ENCODE assay signal across 10 cellular contexts in genomic region chr15:99961011-99961441, GRCh38.
DNase-seq lines count a peak whose midpoint lies in the region; ATAC-seq and TF ChIP-seq lines count a peak whose summit lies in the region.
"Had no signal": no experiment of that assay in that cellular context is flagged by ENCODE, and none has a peak within 500 bp of the region (broad histone marks: within the 10 kb centered on the region; RNA-seq: fewer than 3 reads in every experiment).

No MANE protein-coding gene starts in this region.

- TF ChIP-seq RAD21 in Ishikawa (IDR thresholded peaks at IDR 0.05; ENCODE audit: low read depth), result peak; percentile 45
- TF ChIP-seq RAD21 in liver (IDR thresholded peaks at IDR 0.05), result peak; percentile 54 to 63

- no peak overlapping the region for H3K4me3 ChIP-seq in mammary epithelial cell (replicated peaks in 1 of 3; ENCODE audit: insufficient read depth in 1 of 3, low read depth in 2 of 3, low read length in 3 of 3)
- no peak overlapping the region for H3K4me3 ChIP-seq in liver (ENCODE audit: low read depth in 1 of 3, low read length in 3 of 3)
- H3K4me3 ChIP-seq: stomach had no signal

- 65% methylated on average over 12 of the region's 12 CpGs for WGBS in mammary epithelial cell (ENCODE audit: low coverage, missing lambda C conversion rate)
- WGBS in liver, result 45% methylated on average over 12 of the region's 12 CpGs

- H3K9me3 ChIP-seq in mammary epithelial cell (replicated peaks; ENCODE audit: insufficient read depth, low read length), result no peaks in the 10 kb centered on the region
- no peaks in the 10 kb centered on the region for H3K9me3 ChIP-seq in liver (ENCODE audit: control insufficient read depth in 4 of 4, low read length in 3 of 4)
- H3K9me3 ChIP-seq: stomach had no signal

- H3K36me3 ChIP-seq in mammary epithelial cell (ENCODE audit: insufficient read depth, low read length) (no peaks in the 10 kb centered on the region), liver (ENCODE audit: control insufficient read depth in 4 of 4, insufficient read depth in 3 of 4, low read depth in 1 of 4, low read length in 3 of 4) (no peaks in the 10 kb centered on the region)
- H3K36me3 ChIP-seq: stomach had no signal

- no peak for TF ChIP-seq EP300 in Ishikawa (IDR thresholded peaks at IDR 0.05; ENCODE audit: borderline replicate concordance)

- H3K9ac ChIP-seq in mammary epithelial cell (ENCODE audit: insufficient read depth, low read length), result no peak overlapping the region
- H3K9ac ChIP-seq in liver (ENCODE audit: low read depth in 1 of 2, low read length in 2 of 2), result no peak overlapping the region

- no peak overlapping the region for H3K27ac ChIP-seq in mammary epithelial cell (ENCODE audit: insufficient read depth, low read depth, low read length)
- no peak overlapping the region for H3K27ac ChIP-seq in liver (ENCODE audit: low read depth in 1 of 2, low read length in 2 of 2)
- H3K27ac ChIP-seq: stomach had no signal

- no peaks in the 10 kb centered on the region for H3K79me2 ChIP-seq in mammary epithelial cell (ENCODE audit: insufficient read depth, low read length)

- no peak overlapping the region for H2AFZ ChIP-seq in mammary epithelial cell (ENCODE audit: low read depth, low read length)

- peaks cover 8% of the 10 kb centered on the region for H3K4me1 ChIP-seq in mammary epithelial cell (ENCODE audit: insufficient read depth, low read length)
- no peaks in the 10 kb centered on the region for H3K4me1 ChIP-seq in liver (ENCODE audit: control insufficient read depth in 4 of 4, insufficient read depth in 4 of 4, low read length in 3 of 4)
- H3K4me1 ChIP-seq: stomach had no signal

- CTCF ChIA-PET in mammary epithelial cell (lab: Charles Lee; ENCODE audit: low non-redundant PET), result interaction anchor here (0.6 kb wide), 1 partner anchor 389 kb away, joined by 5 read pairs; no protein-coding TSS in a partner anchor

- intact Hi-C loops in mammary epithelial cell (cut with micrococcal nuclease), result loop anchor here (1.0 kb wide), 1 partner anchor 378 kb away; no protein-coding TSS in a partner anchor

- BruUV-seq in mammary epithelial cell (replicated peaks; lab: Mats Ljungman, UMichigan), result no TSS peak

- TF ChIP-seq CTCF in mammary epithelial cell (conservative IDR thresholded peaks at IDR 0.05 in 1 of 2, IDR thresholded peaks at IDR 0.05 in 1 of 2; ENCODE audit: extremely low read depth in 1 of 2, insufficient read depth in 1 of 2, low read depth in 1 of 2, low read length in 2 of 2) (peak; percentile 20 to 45), liver (IDR thresholded peaks at IDR 0.05; ENCODE audit: low read depth, low read length, missing input control) (no peak)

- no peaks in the 10 kb centered on the region for H3K27me3 ChIP-seq in mammary epithelial cell (ENCODE audit: insufficient read depth, low read length)
- H3K27me3 ChIP-seq in liver (ENCODE audit: control insufficient read depth in 4 of 4, insufficient read depth in 4 of 4, low read length in 3 of 4), result peaks cover 0 to 6% (median 0%) of the 10 kb centered on the region in 4 donors

- H4K20me1 ChIP-seq in mammary epithelial cell (ENCODE audit: insufficient read depth, low read length), result no peaks in the 10 kb centered on the region

- in situ Hi-C loops in mammary epithelial cell (cut with MboI; ENCODE audit: low sequenced_read_pairs in 2 of 2), result no loop called here

- ATAC-seq in HG03039 (IDR thresholded peaks at IDR 0.05; ENCODE audit: unreplicated experiment) (no peak), GM19463 (IDR thresholded peaks at IDR 0.05; ENCODE audit: unreplicated experiment) (no peak)
- ATAC-seq: T-cell had no signal

- peak; percentile 4 for DNase-seq in AG20443 (ENCODE audit: low spot score)
- peak; percentile 48 for DNase-seq in mammary epithelial cell
- DNase-seq in SK-N-DZ (ENCODE audit: low spot score), result no peak
- DNase-seq in activated CD4-positive, CD25-positive, alpha-beta regulatory T cell (lab: John Stamatoyannopoulos, UW), result no peak
- DNase-seq: stomach had no signal

- dilution Hi-C loops in mammary epithelial cell (cut with HindIII; ENCODE audit: low sequenced_read_pairs), result no loop called here

- H3K4me2 ChIP-seq in mammary epithelial cell (ENCODE audit: insufficient read depth, low read depth, low read length), result no peak overlapping the region

TF ChIP-seq in Ishikawa, 13 proteins besides CTCF, POLR2A, EP300 and RAD21 (continues in another document):
- TF ChIP-seq ZBTB7A (IDR thresholded peaks at IDR 0.05; ENCODE audit: low read depth) (no peak), FOXM1 (IDR thresholded peaks at IDR 0.05; ENCODE audit: borderline replicate concordance, low read depth) (no peak), NFIC (IDR thresholded peaks at IDR 0.05) (no peak), TAF1 (IDR thresholded peaks at IDR 0.05; ENCODE audit: low read depth) (no peak), YY1 (IDR thresholded peaks at IDR 0.05; ENCODE audit: low read depth) (no peak), EGR1 (IDR thresholded peaks at IDR 0.05) (no peak), TCF12 (IDR thresholded peaks at IDR 0.05; ENCODE audit: low read depth) (no peak), MAX (IDR thresholded peaks at IDR 0.05) (no peak), USF1 (IDR thresholded peaks at IDR 0.05) (no peak), TEAD4 (IDR thresholded peaks at IDR 0.05) (no peak)

TF ChIP-seq in liver, 16 proteins besides CTCF, POLR2A, EP300 and RAD21:
- TF ChIP-seq GABPA (IDR thresholded peaks at IDR 0.05 in 1 of 2, conservative IDR thresholded peaks at IDR 0.05 in 1 of 2) (no peak), ATF3 (IDR thresholded peaks at IDR 0.05) (no peak), SP1 (IDR thresholded peaks at IDR 0.05) (no peak), TAF1 (conservative IDR thresholded peaks at IDR 0.05) (no peak), MAX (IDR thresholded peaks at IDR 0.05) (no peak), HNF4G (IDR thresholded peaks at IDR 0.05) (no peak), FOXA2 (IDR thresholded peaks at IDR 0.05) (no peak), RXRA (IDR thresholded peaks at IDR 0.05) (no peak), YY1 (IDR thresholded peaks at IDR 0.05) (no peak)
- TF ChIP-seq, protein P1, sequence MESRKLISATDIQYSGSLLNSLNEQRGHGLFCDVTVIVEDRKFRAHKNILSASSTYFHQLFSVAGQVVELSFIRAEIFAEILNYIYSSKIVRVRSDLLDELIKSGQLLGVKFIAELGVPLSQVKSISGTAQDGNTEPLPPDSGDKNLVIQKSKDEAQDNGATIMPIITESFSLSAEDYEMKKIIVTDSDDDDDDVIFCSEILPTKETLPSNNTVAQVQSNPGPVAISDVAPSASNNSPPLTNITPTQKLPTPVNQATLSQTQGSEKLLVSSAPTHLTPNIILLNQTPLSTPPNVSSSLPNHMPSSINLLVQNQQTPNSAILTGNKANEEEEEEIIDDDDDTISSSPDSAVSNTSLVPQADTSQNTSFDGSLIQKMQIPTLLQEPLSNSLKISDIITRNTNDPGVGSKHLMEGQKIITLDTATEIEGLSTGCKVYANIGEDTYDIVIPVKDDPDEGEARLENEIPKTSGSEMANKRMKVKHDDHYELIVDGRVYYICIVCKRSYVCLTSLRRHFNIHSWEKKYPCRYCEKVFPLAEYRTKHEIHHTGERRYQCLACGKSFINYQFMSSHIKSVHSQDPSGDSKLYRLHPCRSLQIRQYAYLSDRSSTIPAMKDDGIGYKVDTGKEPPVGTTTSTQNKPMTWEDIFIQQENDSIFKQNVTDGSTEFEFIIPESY (IDR thresholded peaks at IDR 0.05), result no peak

Comparison
In these comparisons a context has a peak if more than half of its experiments do, and no peak if none do; other contexts are left out.
1. DNase-seq: peak in AG20443 (single experiment) and mammary epithelial cell (single experiment); none in SK-N-DZ (single experiment) and activated CD4-positive, CD25-positive, alpha-beta regulatory T cell (0 of 4).